Comparison of ENCODE assay signal across 16 cellular contexts in genomic region chr15:95972136-95972553, GRCh38.
DNase-seq lines count a peak whose midpoint lies in the region; ATAC-seq, FAIRE-seq and TF ChIP-seq lines count a peak whose summit lies in the region.
"Had no signal": no experiment of that assay in that cellular context is flagged by ENCODE, and none has a peak within 500 bp of the region (broad histone marks: within the 10 kb centered on the region; RNA-seq: fewer than 3 reads in every experiment).

No MANE protein-coding gene starts in this region.

- ATAC-seq in Right ventricle myocardium superior (ENCODE audit: poor library complexity) (peak; percentile 25), body of pancreas (peak; percentile 6), GM21825 (IDR thresholded peaks at IDR 0.05; ENCODE audit: unreplicated experiment) (no peak)
- ATAC-seq: A549; activated naive CD8-positive, alpha-beta T cell treated with anti-CD3 and anti-CD28 coated beads, Interleukin-2, amount 50 U/mL, for 24 hours had no signal

- no peaks in the 10 kb centered on the region for H3K9me3 ChIP-seq in body of pancreas
- H3K9me3 ChIP-seq: A549 had no signal

- no peaks in the 10 kb centered on the region for H3K36me3 ChIP-seq in body of pancreas (replicated peaks in 1 of 2; ENCODE audit: insufficient read depth in 1 of 2, low read depth in 2 of 2)

- H3K4me3 ChIP-seq in body of pancreas = no peak overlapping the region
- H3K4me3 ChIP-seq: A549 had no signal

- DNase-seq in Right ventricle myocardium superior (peak; percentile 50), cardiac septum (ENCODE audit: low spot score) (no peak), body of pancreas (peak; percentile 13 to 40 (median 20)), iris pigment epithelial cell (ENCODE audit: low read depth) (peak; percentile 66), D721Med (ENCODE audit: insufficient read length, low spot score) (no peak)
- no peak for DNase-seq in activated naive CD4-positive, alpha-beta T cell treated with anti-CD3 and anti-CD28 coated beads, Interleukin-2, amount 50 U/mL, for 16 hours
- no peak for DNase-seq in activated CD4-positive, alpha-beta T cell treated with anti-CD3 and anti-CD28 coated beads for 1 hour
- DNase-seq: activated naive CD8-positive, alpha-beta T cell treated with anti-CD3 and anti-CD28 coated beads, Interleukin-2, amount 50 U/mL, for 24 hours; GF-D8; NCI-H1694; stimulated activated CD4-positive, alpha-beta T cell treated with anti-CD3 and anti-CD28 coated beads, Interleukin-1b, Interleukin-23, amount 100 ng/mL, for 48 hours; stimulated activated naive CD4-positive, alpha-beta T cell had no signal

- FAIRE-seq in D721Med (lab: Jason Lieb, UNC) = no peak
- FAIRE-seq: A549, keratinocyte had no signal

- WGBS in body of pancreas, 2 donors = 56 to 66% methylated on average over 6 of the region's 6 CpGs

- H3K4me1 ChIP-seq in body of pancreas = no peaks in the 10 kb centered on the region
- H3K4me1 ChIP-seq: A549 had no signal

- TF ChIP-seq CTCF in body of pancreas (IDR thresholded peaks at IDR 0.05) (no peak), D721Med (IDR thresholded peaks at IDR 0.05; ENCODE audit: insufficient read depth, missing control alignments) (no peak)

- H3K27me3 ChIP-seq in body of pancreas = no peaks in the 10 kb centered on the region

- TF ChIP-seq POLR2A in body of pancreas (IDR thresholded peaks at IDR 0.05) = no peak

- intact Hi-C loops in Right ventricle myocardium superior (cut with DNase I) (no loop called here), cardiac septum (cut with DNase I) (no loop called here), body of pancreas (cut with DNase I) (no loop called here)

- H3K27ac ChIP-seq in body of pancreas = no peak overlapping the region
- H3K27ac ChIP-seq: A549, epithelial cell of prostate had no signal

Comparison
In these comparisons a context has a peak if more than half of its experiments do, and no peak if none do; other contexts are left out.
1. DNase-seq: peak in Right ventricle myocardium superior (single experiment), body of pancreas (4 of 4) and iris pigment epithelial cell (single experiment); none in cardiac septum (single experiment), D721Med (single experiment), activated naive CD4-positive, alpha-beta T cell treated with anti-CD3 and anti-CD28 coated beads, Interleukin-2, amount 50 U/mL, for 16 hours (single experiment) and activated CD4-positive, alpha-beta T cell treated with anti-CD3 and anti-CD28 coated beads for 1 hour (single experiment).